ENCODE assay signal across 28 cellular contexts in genomic region chr1:47514229-47514628, GRCh38.
"Had no signal": no experiment of that assay in that cellular context is flagged by ENCODE, and none has a peak within 500 bp of the region (broad histone marks: within the 10 kb centered on the region; RNA-seq: fewer than 3 reads in every experiment).

No MANE protein-coding gene starts in this region.

- H3K36me3 ChIP-seq: brain microvascular endothelial cell, esophagus squamous epithelium had no signal

- DNase-seq: activated CD4-positive, alpha-beta memory T cell treated with anti-CD3 and anti-CD28 coated beads for 36 hours; activated CD4-positive, alpha-beta T cell treated with anti-CD3 and anti-CD28 coated beads for 36 hours; activated CD4-positive, alpha-beta T cell treated with anti-CD3 and anti-CD28 coated beads, Interleukin-2, amount 10 ng/mL, durations not matched to agents 24 days and 14 days; activated CD4-positive, CD25-positive, alpha-beta regulatory T cell; activated CD4-positive, CD25-positive, alpha-beta regulatory T cell treated with anti-CD3 and anti-CD28 coated beads, Interleukin-2, amount 50 U/mL, for 72 hours; activated CD8-positive, alpha-beta T cell treated with anti-CD3 and anti-CD28 coated beads, Interleukin-2, amount 10 ng/mL, durations not matched to agents 7 days and 5 days; activated effector memory CD4-positive, alpha-beta T cell treated with Interleukin-2 at 50 U/mL for 16 hours; activated gamma-delta T cell treated with Interleukin-2 at 50 U/mL for 16 hours; activated naive CD4-positive, alpha-beta T cell treated with anti-CD3 and anti-CD28 coated beads, Interleukin-2, amount 50 U/mL, for 16 hours; activated naive CD4-positive, alpha-beta T cell treated with Interleukin-2 at 50 U/mL for 16 hours; activated T-cell treated with anti-CD3 and anti-CD28 coated beads, Interleukin-2, amount 50 U/mL, for 4 hours; amniotic stem cell; anterior cingulate cortex; brain microvascular endothelial cell; caudate nucleus; cortex of kidney; dermis blood vessel endothelial cell; effector CD4-positive, alpha-beta T cell; effector memory CD8-positive, alpha-beta T cell; esophagus squamous epithelium; head of caudate nucleus; T-helper 1 cell; T-helper 17 cell; T1000 had no signal

- H3K9me3 Mint-ChIP-seq: activated CD4-positive, alpha-beta T cell treated with anti-CD3 and anti-CD28 coated beads, Interleukin-2, amount 10 ng/mL, durations not matched to agents 24 days and 14 days; activated T-cell treated with anti-CD3 and anti-CD28 coated beads, Interleukin-2, amount 50 U/mL, for 4 hours; T-helper 2 cell treated with Interferon-gamma antibody and Interleukin-4, amounts not matched to agents 5 μg/mL and 100 μg/mL, for 36 hours had no signal

- H3K27ac ChIP-seq: brain microvascular endothelial cell, epithelial cell of prostate, esophagus squamous epithelium had no signal

- H3K4me1 Mint-ChIP-seq: activated CD4-positive, alpha-beta T cell treated with anti-CD3 and anti-CD28 coated beads for 36 hours; activated CD4-positive, alpha-beta T cell treated with anti-CD3 and anti-CD28 coated beads, Interleukin-2, amount 10 ng/mL, durations not matched to agents 24 days and 14 days; activated T-helper 17 cell treated with anti-CD3 and anti-CD28 coated beads, Interleukin-2, amount 50 U/mL, for 72 hours; T-helper 17 cell had no signal

- H3K4me3 ChIP-seq: esophagus squamous epithelium had no signal

- H3K4me3 Mint-ChIP-seq: activated CD4-positive, alpha-beta memory T cell treated with anti-CD3 and anti-CD28 coated beads for 36 hours; activated CD4-positive, alpha-beta T cell treated with anti-CD3 and anti-CD28 coated beads for 36 hours; activated CD4-positive, alpha-beta T cell treated with anti-CD3 and anti-CD28 coated beads, Interleukin-2, amount 10 ng/mL, durations not matched to agents 24 days and 14 days; activated CD8-positive, alpha-beta T cell treated with anti-CD3 and anti-CD28 coated beads, Interleukin-2, amount 10 ng/mL, durations not matched to agents 7 days and 5 days; activated naive CD8-positive, alpha-beta T cell; activated T-cell treated with anti-CD3 and anti-CD28 coated beads, Interleukin-2, amount 50 U/mL, for 4 hours; activated T-helper 17 cell treated with anti-CD3 and anti-CD28 coated beads, Interleukin-2, amount 50 U/mL, for 72 hours; effector memory CD8-positive, alpha-beta T cell; T-helper 17 cell; T-helper 2 cell treated with Interferon-gamma antibody and Interleukin-4, amounts not matched to agents 5 μg/mL and 100 μg/mL, for 36 hours had no signal

- H3K36me3 Mint-ChIP-seq: activated naive CD8-positive, alpha-beta T cell had no signal

- ATAC-seq: activated CD4-positive, alpha-beta T cell treated with anti-CD3 and anti-CD28 coated beads for 36 hours; activated CD8-positive, alpha-beta T cell treated with anti-CD3 and anti-CD28 coated beads, Interleukin-2, amount 10 ng/mL, durations not matched to agents 7 days and 5 days; activated T-cell treated with anti-CD3 and anti-CD28 coated beads, Interleukin-2, amount 50 U/mL, for 4 hours; activated T-helper 17 cell treated with anti-CD3 and anti-CD28 coated beads, Interleukin-2, amount 50 U/mL, for 72 hours; effector memory CD8-positive, alpha-beta T cell; T-helper 17 cell had no signal

- H3K27ac Mint-ChIP-seq: activated CD4-positive, alpha-beta memory T cell treated with anti-CD3 and anti-CD28 coated beads for 36 hours; activated CD4-positive, alpha-beta T cell treated with anti-CD3 and anti-CD28 coated beads for 36 hours; activated CD4-positive, alpha-beta T cell treated with anti-CD3 and anti-CD28 coated beads, Interleukin-2, amount 10 ng/mL, durations not matched to agents 24 days and 14 days; activated CD8-positive, alpha-beta T cell treated with anti-CD3 and anti-CD28 coated beads, Interleukin-2, amount 10 ng/mL, durations not matched to agents 7 days and 5 days; activated naive CD8-positive, alpha-beta T cell; activated T-helper 17 cell treated with anti-CD3 and anti-CD28 coated beads, Interleukin-2, amount 50 U/mL, for 72 hours; effector memory CD8-positive, alpha-beta T cell; T-helper 17 cell; T-helper 2 cell treated with Interferon-gamma antibody and Interleukin-4, amounts not matched to agents 5 μg/mL and 100 μg/mL, for 36 hours had no signal
